In genomic region chr3:171810278-171811058, GRCh38 we compare ENCODE assay signal across 8 cellular contexts. TPM values are rescaled to one million over a fixed set of nuclear protein-coding genes. Genes with fewer than 3 reads are reported as not detected.
DNase-seq lines count a peak whose midpoint lies in the region; ATAC-seq and TF ChIP-seq lines count a peak whose summit lies in the region.

Gene PLD1 (minus strand): TSS chr3:171810483. CDS start chr3:171738051, 72,432 bp downstream.

- no peak within 1 kb of the TSS for H3K27ac Mint-ChIP-seq in activated T-cell treated with anti-CD3 and anti-CD28 coated beads, Interleukin-2, amount 50 U/mL, for 24 hours

- peak within 1 kb of the TSS; percentile 72 to 81 (median 76) for H3K4me3 ChIP-seq in esophagus squamous epithelium
- peak within 1 kb of the TSS; percentile 84 to 86 for H3K4me3 ChIP-seq in mucosa of rectum (ENCODE audit: low read length in 2 of 2)
- H3K4me3 ChIP-seq in suprapubic skin: peak within 1 kb of the TSS; percentile 83

- peak within 1 kb of the TSS; percentile 91 to 97 (median 96) for H3K27ac ChIP-seq in esophagus squamous epithelium
- peak within 1 kb of the TSS; percentile 97 to 99 for H3K27ac ChIP-seq in mucosa of rectum (ENCODE audit: low read depth in 2 of 2, low read length in 2 of 2)
- peak within 1 kb of the TSS; percentile 90 for H3K27ac ChIP-seq in suprapubic skin

- peak within 1 kb of the TSS; percentile 80 to 88 for H3K9ac ChIP-seq in mucosa of rectum (ENCODE audit: low read depth in 1 of 2, low read length in 2 of 2)

- no peak for TF ChIP-seq CTCF in esophagus squamous epithelium (IDR thresholded peaks at IDR 0.05)
- TF ChIP-seq CTCF in suprapubic skin (IDR thresholded peaks at IDR 0.05): no peak

- no peaks in the 10 kb centered on the region for H3K9me3 Mint-ChIP-seq in activated T-cell treated with anti-CD3 and anti-CD28 coated beads, Interleukin-2, amount 50 U/mL, for 24 hours

- TF ChIP-seq EP300 in suprapubic skin (IDR thresholded peaks at IDR 0.05): no peak

- DNase-seq in AG08396 (ENCODE audit: low spot score) (peak; percentile 83), NCI-H2227 treated with DMSO at 0.1 percent for 48 hours (lab: John Stamatoyannopoulos, UW) (peak; percentile 29), esophagus squamous epithelium (lab: John Stamatoyannopoulos, UW) (no peak), suprapubic skin (ENCODE audit: low spot score in 2 of 2) (peak; percentile 92)
- peak; percentile 60 for DNase-seq in activated T-cell treated with anti-CD3 and anti-CD28 coated beads, Interleukin-2, amount 50 U/mL, for 24 hours

- no peaks in the 10 kb centered on the region for H3K36me3 ChIP-seq in esophagus squamous epithelium
- H3K36me3 ChIP-seq in mucosa of rectum (ENCODE audit: control insufficient read depth in 2 of 2, insufficient read depth in 2 of 2, low read length in 2 of 2): no peaks in the 10 kb centered on the region
- no peaks in the 10 kb centered on the region for H3K36me3 ChIP-seq in suprapubic skin

- peak within 1 kb of the TSS; percentile 78 for H3K4me3 Mint-ChIP-seq in activated T-cell treated with anti-CD3 and anti-CD28 coated beads, Interleukin-2, amount 50 U/mL, for 24 hours

- peaks cover 47% of the 10 kb centered on the region for H3K27me3 Mint-ChIP-seq in activated T-cell treated with anti-CD3 and anti-CD28 coated beads, Interleukin-2, amount 50 U/mL, for 24 hours

- H3K4me1 Mint-ChIP-seq in activated T-cell treated with anti-CD3 and anti-CD28 coated beads, Interleukin-2, amount 50 U/mL, for 24 hours (ENCODE audit: low read depth): peaks cover 36% of the 10 kb centered on the region

- WGBS in esophagus squamous epithelium, 2 donors: 8 to 15% methylated on average over 27 to 35 of the region's 58 CpGs
- WGBS in suprapubic skin: 5% methylated on average over 27 of the region's 58 CpGs

- H3K36me3 Mint-ChIP-seq in activated T-cell treated with anti-CD3 and anti-CD28 coated beads, Interleukin-2, amount 50 U/mL, for 24 hours (ENCODE audit: low read depth): no peaks in the 10 kb centered on the region

- peaks cover 13 to 62% (median 16%) of the 10 kb centered on the region in 3 donors for H3K4me1 ChIP-seq in esophagus squamous epithelium
- H3K4me1 ChIP-seq in mucosa of rectum (ENCODE audit: control insufficient read depth in 2 of 2, insufficient read depth in 2 of 2, low read length in 2 of 2): peaks cover 6 to 32% of the 10 kb centered on the region in 2 donors
- H3K4me1 ChIP-seq in suprapubic skin: peaks cover 55% of the 10 kb centered on the region

- H3K27me3 ChIP-seq in esophagus squamous epithelium (no peaks in the 10 kb centered on the region), mucosa of rectum (ENCODE audit: control insufficient read depth in 2 of 2, insufficient read depth in 2 of 2, low read length in 2 of 2) (no peaks in the 10 kb centered on the region), suprapubic skin (no peaks in the 10 kb centered on the region)

- ATAC-seq in GM18520 (IDR thresholded peaks at IDR 0.05; ENCODE audit: unreplicated experiment) (peak; percentile 7), HG02981 (IDR thresholded peaks at IDR 0.05; ENCODE audit: unreplicated experiment) (peak; percentile 51)

- intact Hi-C loops in esophagus squamous epithelium (cut with DNase I): no loop called here

- peak in 2 of 4 donors; percentile 6 to 72 for TF ChIP-seq POLR2A in esophagus squamous epithelium (IDR thresholded peaks at IDR 0.05)
- peak in 1 of 2 donors; percentile 40 for TF ChIP-seq POLR2A in suprapubic skin (IDR thresholded peaks at IDR 0.05)

- no peaks in the 10 kb centered on the region for H3K9me3 ChIP-seq in esophagus squamous epithelium
- no peaks in the 10 kb centered on the region for H3K9me3 ChIP-seq in mucosa of rectum (ENCODE audit: control insufficient read depth in 2 of 2, low read length in 2 of 2)
- no peaks in the 10 kb centered on the region for H3K9me3 ChIP-seq in suprapubic skin

RNA-seq across cellular contexts. Expression of gene PLD1, which starts in this region (rescaled TPM):
- total RNA-seq in esophagus squamous epithelium (10 to 100 TPM; 30.9 to 67.9 (median 56.0) TPM), suprapubic skin (10 to 100 TPM; 49.0 to 66.0 (median 55.1) TPM)
